In the genomic region with DNA sequence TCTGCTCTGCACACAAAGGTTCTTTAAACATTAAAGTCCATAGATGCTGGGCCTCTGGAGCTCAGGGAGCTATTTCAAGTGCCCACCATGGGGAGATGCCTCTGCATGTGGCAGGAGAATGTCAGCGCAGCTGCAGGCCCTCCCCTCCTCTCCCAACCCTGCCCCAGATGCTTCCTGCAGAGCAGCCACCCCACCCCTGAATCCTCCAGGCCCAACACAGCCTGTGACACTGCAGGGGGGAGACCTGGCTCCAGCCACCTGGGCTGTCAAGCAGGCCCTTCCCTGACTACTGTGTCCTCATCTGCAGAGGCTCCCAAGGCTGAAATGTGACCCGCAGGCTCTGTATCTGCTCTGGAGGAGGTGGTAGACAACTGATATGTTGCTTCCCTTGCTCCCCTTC, we compare ENCODE assay signal across 17 cellular contexts.
"Had no signal": no experiment of that assay in that cellular context is flagged by ENCODE, and none has a peak within 500 bp of the region (broad histone marks: within the 10 kb centered on the region; RNA-seq: fewer than 3 reads in every experiment).

No MANE protein-coding gene starts in this region.

- H3K4me1 ChIP-seq: colonic mucosa, foreskin keratinocyte, sigmoid colon, stomach had no signal

- H3K36me3 ChIP-seq: colonic mucosa, neutrophil, sigmoid colon, stomach, thoracic aorta had no signal

- H3K27ac ChIP-seq: colonic mucosa, foreskin keratinocyte, neutrophil, sigmoid colon, skin epidermis, stomach, thoracic aorta had no signal

- H3K27me3 ChIP-seq: colonic mucosa, foreskin keratinocyte, sigmoid colon had no signal

- DNase-seq: colonic mucosa; effector CD4-positive, alpha-beta T cell; erythroblast; foreskin keratinocyte; kidney; left cardiac atrium; naive thymus-derived CD4-positive, alpha-beta T cell; nephron progenitor cell; sigmoid colon; stimulated activated CD4-positive, alpha-beta T cell treated with anti-CD3 and anti-CD28 coated beads, Interleukin-2, amount 100 ng/mL, for 24 hours; stimulated activated naive CD4-positive, alpha-beta T cell; stomach; substantia nigra; trophoblast cell had no signal

- H3K9me3 ChIP-seq: colonic mucosa, neutrophil, stomach, thoracic aorta had no signal

- H3K4me3 ChIP-seq: colonic mucosa, sigmoid colon, skin epidermis, stomach, thoracic aorta had no signal
